Comparison of ENCODE assay signal across 8 cellular contexts in the genomic region with DNA sequence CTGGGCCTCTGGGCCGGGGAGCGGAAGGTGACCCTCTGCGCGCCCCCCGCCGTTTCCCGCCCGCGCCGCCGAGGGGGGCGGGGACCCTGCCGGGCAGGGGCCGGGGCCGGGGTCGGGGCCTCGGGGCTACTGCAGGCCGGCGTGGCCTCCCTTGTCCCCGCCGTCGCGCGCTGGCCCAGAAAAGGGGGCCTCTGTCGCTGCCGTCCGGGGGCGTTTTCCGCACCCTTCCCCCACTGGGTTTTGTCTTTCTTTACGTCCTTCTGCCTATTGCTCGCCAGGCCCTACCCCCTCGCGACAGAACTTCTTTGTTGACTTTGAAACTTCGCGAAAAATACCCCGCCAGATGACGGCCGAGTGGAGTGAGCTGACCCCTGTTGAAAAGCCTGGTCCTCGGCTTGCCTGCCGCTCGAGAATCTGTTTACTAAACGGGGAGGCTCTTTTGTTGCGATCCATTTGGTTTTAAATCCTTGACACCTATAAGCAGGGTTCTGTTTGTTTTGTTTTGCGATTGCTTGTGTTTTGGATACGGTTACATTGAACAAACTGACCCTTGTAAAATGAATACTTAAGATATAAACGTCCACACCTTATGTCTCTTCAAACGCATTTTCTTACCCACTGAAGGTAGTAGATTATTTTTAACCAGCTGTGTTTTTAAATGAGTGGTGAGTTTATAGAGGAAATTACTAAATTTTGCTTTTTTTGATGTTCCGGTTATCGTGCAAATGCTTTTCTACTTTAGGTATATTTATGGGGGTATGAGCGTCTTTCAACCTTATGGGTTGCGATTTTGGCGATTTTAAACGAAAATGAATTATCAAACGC. TPM values are rescaled to one million over a fixed set of nuclear protein-coding genes. Genes with fewer than 3 reads are reported as not detected.
DNase-seq lines count a peak whose midpoint lies in the region; ATAC-seq and TF ChIP-seq lines count a peak whose summit lies in the region.

No MANE protein-coding gene starts in this region.

- peaks cover 26% of the 10 kb centered on the region for H3K79me2 ChIP-seq in mesendoderm (ENCODE audit: control insufficient read depth, insufficient read depth, low read length)

- H3K27ac Mint-ChIP-seq in activated CD4-positive, alpha-beta T cell treated with anti-CD3 and anti-CD28 coated beads for 36 hours, result peak overlapping the region; percentile 99

- no peak overlapping the region for H3K23ac ChIP-seq in mesendoderm (ENCODE audit: low read length)

- H3K4me1 ChIP-seq in duodenal mucosa (ENCODE audit: control insufficient read depth in 1 of 2, insufficient read depth in 2 of 2, low read length in 2 of 2) (peaks cover 25 to 34% of the 10 kb centered on the region in 2 donors), mesendoderm (ENCODE audit: control insufficient read depth, low read depth, low read length) (peaks cover 10% of the 10 kb centered on the region)

- CTCF ChIA-PET in activated CD4-positive, alpha-beta T cell treated with anti-CD3 and anti-CD28 coated beads for 36 hours (lab: Charles Lee), result interaction anchor here (1.1 to 1.5 kb wide), 2 partner anchors 8 to 17 kb away, joined by 3 to 4 read pairs; no protein-coding TSS in a partner anchor

- peaks cover 43% of the 10 kb centered on the region for H3K4me1 Mint-ChIP-seq in activated CD4-positive, alpha-beta T cell treated with anti-CD3 and anti-CD28 coated beads for 36 hours

- H3K4me3 ChIP-seq in duodenal mucosa (ENCODE audit: low read depth in 1 of 2, low read length in 2 of 2) (peak overlapping the region; percentile 88 to 97), mesendoderm (ENCODE audit: low read length) (peak overlapping the region; percentile 80)

- peak overlapping the region; percentile 14 for H3K4me2 ChIP-seq in mesendoderm (ENCODE audit: low read length)

- intact Hi-C loops in activated CD4-positive, alpha-beta T cell treated with anti-CD3 and anti-CD28 coated beads for 36 hours (cut with DNase I, micrococcal nuclease), result loop anchor here (10.0 kb wide), 3 partner anchors 211 to 281 kb away; partner anchors contain the start of gene ANKRD33B (in 1 of the 2)

- H3K36me3 ChIP-seq in duodenal mucosa (ENCODE audit: control insufficient read depth in 1 of 2, insufficient read depth in 2 of 2, low read length in 2 of 2) (peaks cover 0 to 3% of the 10 kb centered on the region in 2 donors), mesendoderm (ENCODE audit: control insufficient read depth, insufficient read depth, low read length) (no peaks in the 10 kb centered on the region)

- H3K79me1 ChIP-seq in mesendoderm (ENCODE audit: low read length), result peaks cover 8% of the 10 kb centered on the region

- no peak overlapping the region for H2AK5ac ChIP-seq in mesendoderm (ENCODE audit: low read length)

- peak overlapping the region; percentile 97 for H3K4me3 Mint-ChIP-seq in activated CD4-positive, alpha-beta T cell treated with anti-CD3 and anti-CD28 coated beads for 36 hours

- peak; percentile 30 for ATAC-seq in HG02571 (IDR thresholded peaks at IDR 0.05; ENCODE audit: unreplicated experiment)
- ATAC-seq in activated CD4-positive, alpha-beta T cell treated with anti-CD3 and anti-CD28 coated beads for 36 hours, result peak; percentile 3

- WGBS in mesendoderm (ENCODE audit: extremely low coverage, insufficient coverage, low lambda C conversion rate), result no CpG with 5 or more reads among the region's 54 CpGs

- H3K4ac ChIP-seq in mesendoderm (ENCODE audit: low read depth, low read length), result peak overlapping the region; percentile 22

- no peaks in the 10 kb centered on the region for H3K9me3 ChIP-seq in duodenal mucosa (ENCODE audit: control insufficient read depth in 1 of 2, low read length in 2 of 2)

- no peak overlapping the region for H4K5ac ChIP-seq in mesendoderm (ENCODE audit: low read length)

- in situ Hi-C loops in GM13977 (cut with MboI; ENCODE audit: low pct_unique_long_range_greater_than_20kb, low sequenced_read_pairs, unreplicated experiment), result no loop called here

- no peak overlapping the region for H2BK15ac ChIP-seq in mesendoderm (replicated peaks; ENCODE audit: low read depth)

- peak overlapping the region; percentile 77 for H3K56ac ChIP-seq in mesendoderm (ENCODE audit: low read length)

- peak; percentile 42 for DNase-seq in GM13977 (ENCODE audit: low spot score)
- peak; percentile 55 to 71 for DNase-seq in NCI-H2081 (lab: John Stamatoyannopoulos, UW)
- peak; percentile 75 for DNase-seq in activated CD4-positive, alpha-beta T cell treated with anti-CD3 and anti-CD28 coated beads for 36 hours
- peak; percentile 84 for DNase-seq in mesendoderm
- DNase-seq in stimulated activated naive CD4-positive, alpha-beta T cell treated with Interleukin-2 at 50 U/mL for 16 hours (lab: John Stamatoyannopoulos, UW), result peak; percentile 58
- DNase-seq in NCI-H1436 (lab: John Stamatoyannopoulos, UW), result no peak

- peak overlapping the region; percentile 43 for H2BK5ac ChIP-seq in mesendoderm (ENCODE audit: low read length)

- POLR2A ChIA-PET in activated CD4-positive, alpha-beta T cell treated with anti-CD3 and anti-CD28 coated beads for 36 hours (lab: Charles Lee), result interaction anchor here (0.6 to 1.9 kb wide), 10 partner anchors 10 to 181 kb away, joined by 3 to 11 read pairs (median 5); partner anchors contain the start of genes ATPSCKMT and CCT5

- H4K8ac ChIP-seq in mesendoderm (ENCODE audit: low read depth, low read length), result no peak overlapping the region

- peaks cover 9% of the 10 kb centered on the region for H3K36me3 Mint-ChIP-seq in activated CD4-positive, alpha-beta T cell treated with anti-CD3 and anti-CD28 coated beads for 36 hours (ENCODE audit: low read depth)

- peak overlapping the region; percentile 69 for H3K18ac ChIP-seq in mesendoderm (ENCODE audit: low read length)

- no peak overlapping the region for H2BK120ac ChIP-seq in mesendoderm (ENCODE audit: low read depth, low read length)

- no peaks in the 10 kb centered on the region for H3K9me3 Mint-ChIP-seq in activated CD4-positive, alpha-beta T cell treated with anti-CD3 and anti-CD28 coated beads for 36 hours (ENCODE audit: low read depth)

- H3K9ac ChIP-seq in duodenal mucosa (ENCODE audit: low read depth in 1 of 2, low read length in 2 of 2) (peak overlapping the region; percentile 65 to 98), mesendoderm (ENCODE audit: low read length) (peak overlapping the region; percentile 83)

- TF ChIP-seq CTCF in GM13977 (IDR thresholded peaks at IDR 0.05; ENCODE audit: extremely low read depth, insufficient read depth, missing control alignments), result no peak

- H3K27ac ChIP-seq in duodenal mucosa (ENCODE audit: low read depth, low read length) (peak overlapping the region; percentile 97), mesendoderm (ENCODE audit: low read depth, low read length) (peak overlapping the region; percentile 93)

- no peaks in the 10 kb centered on the region for H3K27me3 Mint-ChIP-seq in activated CD4-positive, alpha-beta T cell treated with anti-CD3 and anti-CD28 coated beads for 36 hours

- no peaks in the 10 kb centered on the region for H3K27me3 ChIP-seq in duodenal mucosa (ENCODE audit: control insufficient read depth in 1 of 2, insufficient read depth in 2 of 2, low read length in 2 of 2)
- no peaks in the 10 kb centered on the region for H3K27me3 ChIP-seq in mesendoderm (ENCODE audit: insufficient read depth, low read length, poor library complexity)

RNA-seq across cellular contexts. Expression of gene MARCHF6, which starts 0.8 kb away (rescaled TPM):
- total RNA-seq in activated CD4-positive, alpha-beta T cell treated with anti-CD3 and anti-CD28 coated beads for 36 hours, result 10 to 100 TPM; 67.3 to 92.2 TPM
- polyA plus RNA-seq in mesendoderm (2013, experiment 1 of 2), result 33.4 TPM
- 31.1 TPM for polyA plus RNA-seq in mesendoderm (2013, experiment 2 of 2)

RNA-seq across cellular contexts. Expression of gene CMBL, which starts 46.6 kb away (rescaled TPM):
- total RNA-seq in activated CD4-positive, alpha-beta T cell treated with anti-CD3 and anti-CD28 coated beads for 36 hours, result under 1 TPM; 0.46 to 0.66 TPM
- 9.7 TPM for polyA plus RNA-seq in mesendoderm (2013, experiment 1 of 2)
- polyA plus RNA-seq in mesendoderm (2013, experiment 2 of 2), result 10.1 TPM
